In the genomic region with DNA sequence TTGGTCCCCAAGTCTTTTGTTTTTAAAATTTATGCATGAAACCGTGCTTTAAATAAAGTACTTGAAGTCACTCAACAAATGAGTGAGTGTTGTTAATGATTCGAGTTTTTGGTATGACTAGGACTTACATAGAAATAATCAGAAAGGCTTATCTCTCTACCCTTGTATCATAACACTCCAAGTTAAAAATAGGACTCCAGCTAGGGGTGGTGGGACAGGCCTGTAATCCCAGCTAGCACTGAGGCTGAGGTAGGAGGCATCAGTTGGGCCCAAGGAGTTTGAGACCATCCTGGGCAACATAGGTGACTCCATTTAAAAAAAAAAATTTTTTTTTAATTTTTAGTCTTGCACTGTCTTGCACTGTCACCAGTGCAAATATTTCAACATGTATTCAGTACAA, we compare ENCODE assay signal across 3 cellular contexts.
"Had no signal": no experiment of that assay in that cellular context is flagged by ENCODE, and none has a peak within 500 bp of the region (broad histone marks: within the 10 kb centered on the region; RNA-seq: fewer than 3 reads in every experiment).

No MANE protein-coding gene starts in this region.

- DNase-seq: H9, HCEC 1CT had no signal

- ATAC-seq: GM23338 had no signal

- H3K4me3 ChIP-seq: GM23338 had no signal
